8 cellular contexts compared by ENCODE assay signal in genomic region chr3:141561426-141562034, GRCh38.
DNase-seq lines count a peak whose midpoint lies in the region; ATAC-seq and TF ChIP-seq lines count a peak whose summit lies in the region.

No MANE protein-coding gene starts in this region.

- H3K4me1 ChIP-seq in sigmoid colon = peaks cover 0 to 11% (median 3%) of the 10 kb centered on the region in 4 donors

- H3K27me3 ChIP-seq in sigmoid colon = no peaks in the 10 kb centered on the region

- DNase-seq in CMK (ENCODE audit: low read depth) (peak; percentile 9), GM20000 (ENCODE audit: low spot score) (peak; percentile 14), NCI-H526 (lab: John Stamatoyannopoulos, UW) (peak; percentile 37 to 73), hepatic stellate cell (ENCODE audit: low spot score) (peak; percentile 16), sigmoid colon (no peak)
- peak; percentile 11 for DNase-seq in activated gamma-delta T cell treated with anti-CD3 and anti-CD28 coated beads, Interleukin-2, amount 50 U/mL, for 16 hours (ENCODE audit: low read depth)

- WGBS in sigmoid colon, 2 donors = 87 to 88% methylated on average over 2 of the region's 2 CpGs

- no peak for ATAC-seq in HG02642 (IDR thresholded peaks at IDR 0.05; ENCODE audit: poor library complexity, unreplicated experiment)
- ATAC-seq in HG02678 (IDR thresholded peaks at IDR 0.05; ENCODE audit: unreplicated experiment) = no peak

- TF ChIP-seq POLR2A in sigmoid colon (IDR thresholded peaks at IDR 0.05) = no peak

- H3K36me3 ChIP-seq in sigmoid colon = peaks cover 0 to 3% (median 0%) of the 10 kb centered on the region in 4 donors

- TF ChIP-seq CTCF in GM20000 (IDR thresholded peaks at IDR 0.05; ENCODE audit: extremely low read depth, missing control alignments) (peak; percentile 85), sigmoid colon (IDR thresholded peaks at IDR 0.05) (peak; percentile 92 to 99 (median 96))

- H3K4me3 ChIP-seq in sigmoid colon = no peak overlapping the region

- no peaks in the 10 kb centered on the region for H3K9me3 ChIP-seq in sigmoid colon

- no peak overlapping the region for H3K27ac ChIP-seq in sigmoid colon

- no peak for TF ChIP-seq EP300 in sigmoid colon (IDR thresholded peaks at IDR 0.05)

- intact Hi-C loops in sigmoid colon (cut with DNase I) = loop anchor here (2.0 kb wide), 1 partner anchor 251 kb away; no protein-coding TSS in a partner anchor
